29 cellular contexts compared by ENCODE assay signal in the genomic region with DNA sequence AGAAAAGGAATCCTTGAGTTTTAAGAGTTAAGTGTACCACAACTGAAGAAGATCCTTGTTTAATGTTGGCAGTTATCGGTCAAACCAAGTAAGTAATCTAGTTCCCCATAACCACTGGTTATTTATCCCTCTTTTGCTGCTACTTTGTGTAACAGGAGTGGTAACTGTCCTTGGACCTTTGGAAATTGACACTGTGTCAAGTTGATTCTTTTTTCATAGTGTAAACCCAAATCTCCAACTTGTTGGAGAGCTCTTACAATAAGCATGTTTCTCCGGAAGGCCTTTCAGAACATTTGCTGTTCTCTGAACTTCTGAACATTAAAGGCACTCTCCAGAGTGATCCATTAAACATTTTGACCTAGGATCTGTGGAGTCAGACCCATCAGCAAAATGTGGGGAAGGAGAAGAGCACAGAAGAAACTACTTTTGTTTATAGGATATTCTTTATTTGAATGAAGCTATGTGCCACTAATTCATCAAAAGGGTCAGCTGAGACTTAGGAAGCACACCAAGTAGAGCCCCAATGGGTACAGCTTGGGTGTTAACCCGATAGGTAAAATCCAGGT. TPM values are rescaled to one million over a fixed set of nuclear protein-coding genes. Genes with fewer than 3 reads are reported as not detected.
DNase-seq lines count a peak whose midpoint lies in the region; ATAC-seq, FAIRE-seq and TF ChIP-seq lines count a peak whose summit lies in the region.
"Had no signal": no experiment of that assay in that cellular context is flagged by ENCODE, and none has a peak within 500 bp of the region (broad histone marks: within the 10 kb centered on the region; RNA-seq: fewer than 3 reads in every experiment).

No MANE protein-coding gene starts in this region.

- no peaks in the 10 kb centered on the region for H3K27me3 ChIP-seq in neural cell (ENCODE audit: insufficient read depth, low read depth, low read length)

- H3K4me3 Mint-ChIP-seq in activated naive CD8-positive, alpha-beta T cell, result peak overlapping the region; percentile 6
- no peak overlapping the region for H3K4me3 Mint-ChIP-seq in activated naive CD8-positive, alpha-beta T cell treated with anti-CD3 and anti-CD28 coated beads for 36 hours
- H3K4me3 Mint-ChIP-seq in brain, result peak overlapping the region in 4 of 5 experiments; percentile 50 to 79 (median 62)
- H3K4me3 Mint-ChIP-seq: activated naive CD8-positive, alpha-beta T cell treated with anti-CD3 and anti-CD28 coated beads, Interleukin-2, amount 10 ng/mL, durations not matched to agents 7 days and 5 days; central memory CD8-positive, alpha-beta T cell; natural killer cell; stimulated activated naive CD8-positive, alpha-beta T cell treated with anti-CD3 and anti-CD28 coated beads, Interleukin-15, Interleukin-2, amounts not matched to agents 100 ng/mL and 50 ng/mL, for 24 hours had no signal

- no peak for ATAC-seq in HG03457 (IDR thresholded peaks at IDR 0.05; ENCODE audit: unreplicated experiment)
- ATAC-seq: K562, lower lobe of right lung, natural killer cell, T-cell had no signal

- H3K9ac ChIP-seq in neural cell (ENCODE audit: low read length), result no peak overlapping the region

- H3K27ac Mint-ChIP-seq in activated naive CD8-positive, alpha-beta T cell, result no peak overlapping the region
- no peak overlapping the region for H3K27ac Mint-ChIP-seq in activated naive CD8-positive, alpha-beta T cell treated with anti-CD3 and anti-CD28 coated beads for 36 hours
- H3K27ac Mint-ChIP-seq in brain, result peak overlapping the region in 1 of 5 experiments; percentile 35
- H3K27ac Mint-ChIP-seq: activated naive CD8-positive, alpha-beta T cell treated with anti-CD3 and anti-CD28 coated beads, Interleukin-2, amount 10 ng/mL, durations not matched to agents 7 days and 5 days; HFFc6; natural killer cell; stimulated activated naive CD8-positive, alpha-beta T cell treated with anti-CD3 and anti-CD28 coated beads, Interleukin-15, Interleukin-2, amounts not matched to agents 100 ng/mL and 50 ng/mL, for 24 hours; T-cell had no signal

- no peaks in the 10 kb centered on the region for H3K27me3 Mint-ChIP-seq in activated naive CD8-positive, alpha-beta T cell
- no peaks in the 10 kb centered on the region for H3K27me3 Mint-ChIP-seq in activated naive CD8-positive, alpha-beta T cell treated with anti-CD3 and anti-CD28 coated beads for 36 hours
- H3K27me3 Mint-ChIP-seq in brain, result peaks cover 14% of the 10 kb centered on the region
- H3K27me3 Mint-ChIP-seq: activated naive CD8-positive, alpha-beta T cell treated with anti-CD3 and anti-CD28 coated beads, Interleukin-2, amount 10 ng/mL, durations not matched to agents 7 days and 5 days; CD4-positive, CD25-positive, alpha-beta regulatory T cell; central memory CD8-positive, alpha-beta T cell; stimulated activated naive CD8-positive, alpha-beta T cell treated with anti-CD3 and anti-CD28 coated beads, Interleukin-15, Interleukin-2, amounts not matched to agents 100 ng/mL and 50 ng/mL, for 24 hours; T-cell had no signal

- TF ChIP-seq EP300 in neural cell (conservative IDR thresholded peaks at IDR 0.05; ENCODE audit: poor library complexity, severe bottlenecking), result no peak

- TF ChIP-seq CTCF in brain (conservative IDR thresholded peaks at IDR 0.05), result no peak
- no peak for TF ChIP-seq CTCF in neural cell (IDR thresholded peaks at IDR 0.05; ENCODE audit: poor library complexity, severe bottlenecking)
- no peak for TF ChIP-seq CTCF in D721Med (IDR thresholded peaks at IDR 0.05; ENCODE audit: insufficient read depth, missing control alignments)

- H3K79me2 ChIP-seq in neural cell (replicated peaks; ENCODE audit: insufficient read depth, low read length), result peaks cover 69% of the 10 kb centered on the region

- H3K9me3 ChIP-seq in neural cell (ENCODE audit: low read length), result no peaks in the 10 kb centered on the region
- H3K9me3 ChIP-seq: lower lobe of right lung had no signal

- H2AFZ ChIP-seq in neural cell (ENCODE audit: low read depth, low read length), result no peak overlapping the region

- no peaks in the 10 kb centered on the region for H3K9me3 Mint-ChIP-seq in activated naive CD8-positive, alpha-beta T cell (ENCODE audit: low read depth)
- no peaks in the 10 kb centered on the region for H3K9me3 Mint-ChIP-seq in activated naive CD8-positive, alpha-beta T cell treated with anti-CD3 and anti-CD28 coated beads for 36 hours
- peaks cover 0 to 4% (median 0%) of the 10 kb centered on the region in 5 experiments for H3K9me3 Mint-ChIP-seq in brain
- H3K9me3 Mint-ChIP-seq: activated naive CD8-positive, alpha-beta T cell treated with anti-CD3 and anti-CD28 coated beads, Interleukin-2, amount 10 ng/mL, durations not matched to agents 7 days and 5 days; CD4-positive, CD25-positive, alpha-beta regulatory T cell; central memory CD8-positive, alpha-beta T cell; HFFc6; natural killer cell; stimulated activated naive CD8-positive, alpha-beta T cell treated with anti-CD3 and anti-CD28 coated beads, Interleukin-15, Interleukin-2, amounts not matched to agents 100 ng/mL and 50 ng/mL, for 24 hours; T-cell had no signal

- no peak overlapping the region for H3K27ac ChIP-seq in neural cell (ENCODE audit: low read length)
- H3K27ac ChIP-seq: 22Rv1, lower lobe of right lung, RWPE1 had no signal

- no peak for DNase-seq in activated naive CD8-positive, alpha-beta T cell treated with anti-CD3 and anti-CD28 coated beads for 36 hours
- no peak for DNase-seq in stimulated activated CD4-positive, alpha-beta T cell treated with anti-CD3 and anti-CD28 coated beads, Interleukin-4, amount 100 ng/mL, for 24 hours
- DNase-seq in GM19239 (ENCODE audit: insufficient read length, low spot score) (no peak), D721Med (ENCODE audit: insufficient read length, low spot score) (no peak)
- DNase-seq: activated CD4-positive, alpha-beta T cell treated with anti-CD3 and anti-CD28 coated beads for 48 hours; activated naive CD8-positive, alpha-beta T cell treated with anti-CD3 and anti-CD28 coated beads, Interleukin-2, amount 10 ng/mL, durations not matched to agents 7 days and 5 days; Calu3; CD4-positive, CD25-positive, alpha-beta regulatory T cell; foreskin melanocyte; GOT3; HFFc6; kidney glomerular epithelial cell; lower lobe of right lung; natural killer cell; NCI-H1092 treated with DMSO at 0.1 percent for 48 hours; NCI-H1694 treated with DMSO at 0.1 percent for 48 hours; NCI-H446 treated with DMSO at 0.1 percent for 48 hours; stimulated activated CD4-positive, alpha-beta T cell treated with anti-CD3 and anti-CD28 coated beads, Interleukin-2, amount 100 ng/mL, for 24 hours; stimulated activated CD8-positive, alpha-beta memory T cell treated with anti-CD3 and anti-CD28 coated beads, Interleukin-4, amount 100 ng/mL, for 48 hours; T-cell had no signal

- no peaks in the 10 kb centered on the region for H3K9me2 ChIP-seq in neural cell (ENCODE audit: insufficient read depth, low read length)

- H3K4me2 ChIP-seq in neural cell (ENCODE audit: low read length), result no peak overlapping the region

- H3K36me3 ChIP-seq in neural cell (ENCODE audit: insufficient read depth, low read length), result peaks cover 5% of the 10 kb centered on the region
- H3K36me3 ChIP-seq: lower lobe of right lung had no signal

- FAIRE-seq in GM19239 (lab: Jason Lieb, UNC) (no peak), D721Med (lab: Jason Lieb, UNC) (no peak)
- FAIRE-seq: K562 had no signal

- peak overlapping the region; percentile 73 for H3K4me3 ChIP-seq in neural cell (ENCODE audit: low read length)
- H3K4me3 ChIP-seq: K562, lower lobe of right lung had no signal

- no peak for TF ChIP-seq RAD21 in neural cell (conservative IDR thresholded peaks at IDR 0.05)

- peaks cover 49% of the 10 kb centered on the region for H3K4me1 Mint-ChIP-seq in activated naive CD8-positive, alpha-beta T cell (ENCODE audit: low read depth)
- peaks cover 55% of the 10 kb centered on the region for H3K4me1 Mint-ChIP-seq in activated naive CD8-positive, alpha-beta T cell treated with anti-CD3 and anti-CD28 coated beads for 36 hours
- H3K4me1 Mint-ChIP-seq in brain, result peaks cover 90% of the 10 kb centered on the region

- peaks cover 9% of the 10 kb centered on the region for H3K36me3 Mint-ChIP-seq in activated naive CD8-positive, alpha-beta T cell
- H3K36me3 Mint-ChIP-seq in activated naive CD8-positive, alpha-beta T cell treated with anti-CD3 and anti-CD28 coated beads for 36 hours, result peaks cover 24% of the 10 kb centered on the region
- peaks cover 50% of the 10 kb centered on the region for H3K36me3 Mint-ChIP-seq in brain
- H3K36me3 Mint-ChIP-seq: natural killer cell had no signal

- H4K20me1 ChIP-seq in neural cell (ENCODE audit: insufficient read depth), result no peaks in the 10 kb centered on the region

- no peaks in the 10 kb centered on the region for H3F3A ChIP-seq in neural cell (ENCODE audit: insufficient read depth, low read length, poor library complexity, severe bottlenecking)

TF ChIP-seq in neural cell, 6 proteins besides CTCF, POLR2A, EP300 and RAD21 (continues in another document):
- no peak for TF ChIP-seq EZH2 (IDR thresholded peaks at IDR 0.05; ENCODE audit: borderline replicate concordance, insufficient read depth, low read length, poor library complexity, severe bottlenecking)

RNA-seq across cellular contexts. Expression of gene AHCYL1, which starts 3.9 kb away (rescaled TPM):
- 10 to 100 TPM; 67.9 to 68.6 TPM for total RNA-seq in activated naive CD8-positive, alpha-beta T cell treated with anti-CD3 and anti-CD28 coated beads for 36 hours
- polyA plus RNA-seq in brain (ENCODE audit: insufficient read depth, low read depth, low replicate concordance), result 164 TPM
- polyA plus RNA-seq in neural cell, result 44.8 and 48.7 TPM in 2 replicates
- polyA minus RNA-seq in neural cell, result 39.9 and 40.3 TPM in 2 replicates

RNA-seq across cellular contexts. Expression of gene STRIP1, which starts 46.0 kb away (rescaled TPM):
- 10 to 100 TPM; 29.9 to 31.8 TPM for total RNA-seq in activated naive CD8-positive, alpha-beta T cell treated with anti-CD3 and anti-CD28 coated beads for 36 hours
- polyA plus RNA-seq in brain (ENCODE audit: insufficient read depth, low read depth, low replicate concordance), result 27.8 TPM
- 178 and 197 TPM in 2 replicates for polyA plus RNA-seq in neural cell
- polyA minus RNA-seq in neural cell, result 198 and 201 TPM in 2 replicates
